16 cellular contexts compared by ENCODE assay signal in the genomic region with DNA sequence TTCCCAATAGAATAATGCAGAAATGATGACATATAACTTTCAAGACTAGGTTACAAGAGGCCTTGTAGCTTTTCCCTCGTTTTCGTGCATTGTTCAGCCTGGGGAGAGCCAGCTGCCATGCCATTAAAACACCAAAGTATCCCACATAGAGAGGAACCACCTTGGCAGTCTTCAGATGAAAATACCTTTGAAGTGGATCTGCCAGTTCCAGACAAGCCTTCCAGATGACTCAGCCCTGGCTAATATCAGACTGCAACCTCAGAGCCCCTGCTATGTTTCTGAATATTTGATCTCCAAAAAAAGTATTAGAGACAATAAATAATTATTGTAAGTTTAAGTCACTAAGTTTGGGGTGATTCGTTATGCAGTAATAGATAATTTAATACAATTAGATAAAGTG.
DNase-seq lines count a peak whose midpoint lies in the region; ATAC-seq and TF ChIP-seq lines count a peak whose summit lies in the region.
"Had no signal": no experiment of that assay in that cellular context is flagged by ENCODE, and none has a peak within 500 bp of the region (broad histone marks: within the 10 kb centered on the region; RNA-seq: fewer than 3 reads in every experiment).

No MANE protein-coding gene starts in this region.

- 59 to 70% (median 67%) methylated on average over 3 of the region's 3 CpGs for WGBS in heart left ventricle, 4 donors

- H3K27me3 ChIP-seq in heart left ventricle: no peaks in the 10 kb centered on the region
- no peaks in the 10 kb centered on the region for H3K27me3 ChIP-seq in right atrium auricular region
- no peaks in the 10 kb centered on the region for H3K27me3 ChIP-seq in RWPE2 (ENCODE audit: insufficient read depth, poor library complexity, severe bottlenecking)
- no peaks in the 10 kb centered on the region for H3K27me3 ChIP-seq in foreskin keratinocyte
- H3K27me3 ChIP-seq: pancreas, upper lobe of right lung had no signal

- no peak for TF ChIP-seq POLR2A in heart left ventricle (IDR thresholded peaks at IDR 0.05)

- no peak overlapping the region for H3K4me3 ChIP-seq in heart left ventricle
- no peak overlapping the region for H3K4me3 ChIP-seq in right atrium auricular region
- H3K4me3 ChIP-seq in RWPE2 (ENCODE audit: severe bottlenecking): no peak overlapping the region
- H3K4me3 ChIP-seq: pancreas, upper lobe of right lung had no signal

- TF ChIP-seq CTCF in heart left ventricle (IDR thresholded peaks at IDR 0.05) (no peak), right atrium auricular region (IDR thresholded peaks at IDR 0.05) (no peak), RWPE2 (IDR thresholded peaks at IDR 0.05; ENCODE audit: poor library complexity, severe bottlenecking) (no peak), foreskin keratinocyte (conservative IDR thresholded peaks at IDR 0.05) (no peak), GM10266 (IDR thresholded peaks at IDR 0.05; ENCODE audit: control insufficient read depth, insufficient read depth, low read depth, missing control alignments) (no peak)

- no peaks in the 10 kb centered on the region for H3K9me3 ChIP-seq in heart left ventricle
- no peaks in the 10 kb centered on the region for H3K9me3 ChIP-seq in right atrium auricular region
- no peaks in the 10 kb centered on the region for H3K9me3 ChIP-seq in RWPE2 (ENCODE audit: severe bottlenecking)
- H3K9me3 ChIP-seq: pancreas, upper lobe of right lung had no signal

- DNase-seq in heart left ventricle: no peak
- DNase-seq in right atrium auricular region (ENCODE audit: low spot score): no peak
- DNase-seq in RWPE2 (ENCODE audit: low spot score): no peak
- peak; percentile 42 to 66 for DNase-seq in foreskin keratinocyte
- no peak for DNase-seq in GM10266 (ENCODE audit: extremely low spot score)
- no peak for DNase-seq in activated CD4-positive, alpha-beta T cell treated with anti-CD3 and anti-CD28 coated beads, Interleukin-2, amount 50 U/mL, for 48 hours
- DNase-seq in activated CD8-positive, alpha-beta memory T cell treated with anti-CD3 and anti-CD28 coated beads, Interleukin-2, amount 50 U/mL, for 4 hours: no peak
- DNase-seq: activated CD4-positive, alpha-beta T cell treated with anti-CD3 and anti-CD28 coated beads for 48 hours; activated T-cell treated with anti-CD3 and anti-CD28 coated beads, Interleukin-2, amount 50 U/mL, for 24 hours; GDM1; MV-4-11; pancreas; SHP77 treated with DMSO at 0.1 percent for 48 hours; stimulated activated naive CD4-positive, alpha-beta T cell; upper lobe of right lung had no signal

- intact Hi-C loops in heart left ventricle (cut with DNase I): no loop called here

- H3K36me3 ChIP-seq in heart left ventricle (no peaks in the 10 kb centered on the region), right atrium auricular region (no peaks in the 10 kb centered on the region), RWPE2 (ENCODE audit: low read depth) (no peaks in the 10 kb centered on the region)
- H3K36me3 ChIP-seq: pancreas, upper lobe of right lung had no signal

- peaks cover 0 to 4% (median 0%) of the 10 kb centered on the region in 12 donors for H3K4me1 ChIP-seq in heart left ventricle
- H3K4me1 ChIP-seq in right atrium auricular region: no peaks in the 10 kb centered on the region
- peaks cover 5% of the 10 kb centered on the region for H3K4me1 ChIP-seq in RWPE2 (ENCODE audit: insufficient read depth, poor library complexity, severe bottlenecking)
- peaks cover 14% of the 10 kb centered on the region for H3K4me1 ChIP-seq in foreskin keratinocyte
- H3K4me1 ChIP-seq: pancreas, upper lobe of right lung had no signal

- ATAC-seq in heart left ventricle (peak in 3 of 4 donors; percentile 44 to 70 (median 52)), RWPE2 (ENCODE audit: low read depth) (peak; percentile 97), foreskin keratinocyte (peak; percentile 98), HG03025 (IDR thresholded peaks at IDR 0.05; ENCODE audit: low FRiP score, unreplicated experiment) (no peak)
- ATAC-seq: pancreas, upper lobe of right lung had no signal

- H3K27ac ChIP-seq in heart left ventricle (no peak overlapping the region), right atrium auricular region (no peak overlapping the region), RWPE2 (ENCODE audit: poor library complexity, severe bottlenecking) (peak overlapping the region; percentile 16), foreskin keratinocyte (no peak overlapping the region)
- H3K27ac ChIP-seq: pancreas, upper lobe of right lung had no signal

Comparison
In these comparisons a context has a peak if more than half of its experiments do, and no peak if none do; other contexts are left out.
1. DNase-seq: peak in foreskin keratinocyte (2 of 2); none in heart left ventricle (0 of 5), right atrium auricular region (single experiment), RWPE2 (single experiment), GM10266 (single experiment), activated CD4-positive, alpha-beta T cell treated with anti-CD3 and anti-CD28 coated beads, Interleukin-2, amount 50 U/mL, for 48 hours (0 of 2) and activated CD8-positive, alpha-beta memory T cell treated with anti-CD3 and anti-CD28 coated beads, Interleukin-2, amount 50 U/mL, for 4 hours (single experiment).